ENCODE assay signal across 19 cellular contexts in genomic region chr18:22946841-22947240, GRCh38. TPM values are rescaled to one million over a fixed set of nuclear protein-coding genes. Genes with fewer than 3 reads are reported as not detected.
DNase-seq lines count a peak whose midpoint lies in the region; ATAC-seq and TF ChIP-seq lines count a peak whose summit lies in the region.
"Had no signal": no experiment of that assay in that cellular context is flagged by ENCODE, and none has a peak within 500 bp of the region (broad histone marks: within the 10 kb centered on the region; RNA-seq: fewer than 3 reads in every experiment).

No MANE protein-coding gene starts in this region.

- H3K4me3 ChIP-seq in AG04449 (ENCODE audit: low read depth, low read length), result no peak overlapping the region
- no peak overlapping the region for H3K4me3 ChIP-seq in adipocyte (ENCODE audit: low read length)

- H3K36me3 ChIP-seq in adipocyte (ENCODE audit: control insufficient read depth, insufficient read depth, low read length, severe bottlenecking), result peaks cover 17% of the 10 kb centered on the region

- no peak for ATAC-seq in Right ventricle myocardium inferior

- H3K27me3 ChIP-seq in adipocyte (replicated peaks; ENCODE audit: control insufficient read depth, insufficient read depth, low read length), result no peaks in the 10 kb centered on the region

- intact Hi-C loops in Right ventricle myocardium inferior (cut with DNase I), result no loop called here

- CTCF ChIA-PET in AG04449 (lab: Yijun Ruan, JAX), result interaction anchor here (1.4 kb wide), 2 partner anchors 10 to 18 kb away, joined by 3 to 5 read pairs; no protein-coding TSS in a partner anchor

- POLR2A ChIA-PET in AG04449 (lab: Yijun Ruan, JAX), result interaction anchor here (1.0 kb wide), 1 partner anchor 14 kb away, joined by 3 read pairs; the partner anchor contains the start of gene RBBP8

- TF ChIP-seq CTCF in AG04449 (IDR thresholded peaks at IDR 0.05; ENCODE audit: insufficient read depth, low read length, missing control alignments), result no peak
- TF ChIP-seq CTCF in GM13976 (IDR thresholded peaks at IDR 0.05; ENCODE audit: borderline replicate concordance, control extremely low read depth, extremely low read depth, insufficient read depth, missing control alignments), result no peak

- no peaks in the 10 kb centered on the region for H3K9me3 ChIP-seq in adipocyte (ENCODE audit: control insufficient read depth, low read length)

- DNase-seq in AG04449 (ENCODE audit: low read depth, low spot score) (peak; percentile 41), GM03348 (ENCODE audit: low spot score) (peak; percentile 39), adipocyte (ENCODE audit: low read depth) (peak; percentile 68), fibroblast of peridontal ligament (ENCODE audit: extremely low read depth) (peak; percentile 60), SKM-1 (lab: John Stamatoyannopoulos, UW; ENCODE audit: unreplicated experiment) (no peak), Right ventricle myocardium inferior (ENCODE audit: missing footprints) (no peak), GM13976 (ENCODE audit: low spot score) (no peak), germinal center (ENCODE audit: low spot score) (no peak)
- DNase-seq: 8988T; DMS 273 treated with DMSO at 0.1 percent for 48 hours; GOT3; KBM-7; NCI-H1436; NCI-H2029; NCI-H2171; NCI-H446; NK-92 treated with Interleukin-12 subunit alpha and Interleukin-12 subunit beta, amount 100 ng/mL, for 24 hours; SIG-M5; SW 1271 had no signal

- peaks cover 6% of the 10 kb centered on the region for H3K4me1 ChIP-seq in adipocyte (ENCODE audit: control insufficient read depth, insufficient read depth, low read length)

- in situ Hi-C loops in GM13976 (cut with MboI; ENCODE audit: low sequenced_read_pairs, unreplicated experiment), result no loop called here

- H3K9ac ChIP-seq in adipocyte (ENCODE audit: low read length), result peak overlapping the region; percentile 7

RNA-seq across cellular contexts. Expression of gene RBBP8, which starts 13.7 kb away (rescaled TPM):
- total RNA-seq in Right ventricle myocardium inferior, result 5.1 TPM

Comparison
In these comparisons a context has a peak if more than half of its experiments do, and no peak if none do; other contexts are left out.
1. DNase-seq: peak in AG04449 (single experiment), GM03348 (single experiment), adipocyte (single experiment) and fibroblast of peridontal ligament (single experiment); none in SKM-1 (single experiment), Right ventricle myocardium inferior (single experiment), GM13976 (single experiment) and germinal center (single experiment).